ENCODE assay signal across 8 cellular contexts in the genomic region with DNA sequence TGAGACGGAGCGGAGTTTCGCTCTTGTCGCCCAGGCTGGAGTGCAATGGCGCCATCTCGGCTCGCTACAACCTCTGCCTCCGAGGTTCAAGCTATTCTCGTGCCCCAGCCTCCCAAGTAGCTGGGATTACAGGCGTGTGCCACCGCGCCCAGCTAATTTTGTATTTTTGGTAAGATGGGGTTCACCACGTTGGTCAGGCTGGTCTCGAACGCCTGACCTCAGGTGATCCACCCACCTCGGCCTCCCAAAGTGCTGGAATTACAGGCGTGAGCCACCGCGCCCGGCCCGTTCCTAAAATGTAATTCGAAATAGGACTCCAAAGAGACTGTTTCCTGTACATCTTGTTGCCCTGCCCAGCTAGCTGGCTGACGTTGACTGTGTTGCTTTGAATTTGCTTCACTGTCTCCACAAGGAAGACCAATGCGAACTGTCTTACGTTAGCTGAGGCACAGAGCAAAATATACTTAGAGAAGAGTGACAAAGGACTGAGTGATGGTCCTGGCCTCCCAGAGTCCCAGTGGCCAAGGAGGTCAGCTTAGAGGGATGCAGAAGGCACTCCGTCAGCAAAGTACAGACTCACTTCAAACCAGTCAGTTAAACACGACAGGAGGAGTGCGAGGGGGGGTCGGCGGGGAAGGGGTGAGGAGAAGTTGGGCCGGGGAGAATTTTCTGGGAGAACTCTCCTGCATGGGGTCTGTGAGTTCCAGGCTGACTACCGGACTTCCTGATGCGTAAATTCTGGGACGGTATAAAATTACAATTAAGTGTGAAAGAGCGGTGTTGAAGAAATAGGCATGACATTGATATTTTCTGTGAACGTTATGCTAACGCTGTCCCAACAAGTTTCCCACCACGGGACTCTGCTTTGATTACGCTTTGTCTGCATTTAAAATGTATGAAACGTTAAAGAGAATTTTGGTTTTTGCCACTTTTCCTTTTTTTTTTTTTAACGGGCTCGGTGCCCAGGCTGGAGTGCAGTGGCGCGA. TPM values are rescaled to one million over a fixed set of nuclear protein-coding genes. Genes with fewer than 3 reads are reported as not detected.
DNase-seq lines count a peak whose midpoint lies in the region; ATAC-seq lines count a peak whose summit lies in the region.

No MANE protein-coding gene starts in this region.

- H3K79me2 ChIP-seq in ACC112 (ENCODE audit: control insufficient read depth, insufficient read depth, low read length, unreplicated experiment) = no peaks in the 10 kb centered on the region

- H3K36me3 ChIP-seq in ACC112 (ENCODE audit: insufficient read depth, low read length) (no peaks in the 10 kb centered on the region), mesodermal cell (ENCODE audit: control insufficient read depth, insufficient read depth, low read length) (no peaks in the 10 kb centered on the region)

- H3K4me1 ChIP-seq in ACC112 (ENCODE audit: control insufficient read depth, insufficient read depth, low read length, unreplicated experiment) (no peaks in the 10 kb centered on the region), mesodermal cell (ENCODE audit: control insufficient read depth, insufficient read depth, low read length, poor library complexity, severe bottlenecking) (no peaks in the 10 kb centered on the region)

- H3K4me1 Mint-ChIP-seq in activated naive CD8-positive, alpha-beta T cell treated with anti-CD3 and anti-CD28 coated beads, Interleukin-2, amount 50 U/mL, for 24 hours = peaks cover 46% of the 10 kb centered on the region

- 66 to 67% methylated on average over 34 to 39 of the region's 44 CpGs for WGBS in mesodermal cell (ENCODE audit: insufficient coverage in 2 of 2), 2 experiments

- H3K4me3 Mint-ChIP-seq in activated naive CD8-positive, alpha-beta T cell treated with anti-CD3 and anti-CD28 coated beads, Interleukin-2, amount 50 U/mL, for 24 hours = peak overlapping the region; percentile 88

- ATAC-seq in activated naive CD8-positive, alpha-beta T cell treated with anti-CD3 and anti-CD28 coated beads, Interleukin-2, amount 50 U/mL, for 24 hours = no peak
- no peak for ATAC-seq in HG03439 (IDR thresholded peaks at IDR 0.05; ENCODE audit: unreplicated experiment)

- peak overlapping the region; percentile 94 for H2AFZ ChIP-seq in ACC112 (ENCODE audit: low read length, unreplicated experiment)

- DNase-seq in HT-29 (ENCODE audit: low spot score) (peak; percentile 31), NCI-H1930 (lab: John Stamatoyannopoulos, UW) (no peak), NCI-H1436 (lab: John Stamatoyannopoulos, UW) (no peak)
- peak; percentile 39 for DNase-seq in activated naive CD8-positive, alpha-beta T cell treated with anti-CD3 and anti-CD28 coated beads, Interleukin-2, amount 50 U/mL, for 24 hours
- no peak for DNase-seq in stimulated activated CD4-positive, alpha-beta T cell treated with anti-CD3 and anti-CD28 coated beads, Interleukin-4, amount 100 ng/mL, for 4 hours

- H3K27me3 ChIP-seq in ACC112 (ENCODE audit: insufficient read depth, low read length) = no peaks in the 10 kb centered on the region

- no peaks in the 10 kb centered on the region for H3K9me3 ChIP-seq in mesodermal cell (ENCODE audit: control insufficient read depth, low read length)

- peaks cover 5% of the 10 kb centered on the region for H3K27me3 Mint-ChIP-seq in activated naive CD8-positive, alpha-beta T cell treated with anti-CD3 and anti-CD28 coated beads, Interleukin-2, amount 50 U/mL, for 24 hours

- H3K4me3 ChIP-seq in ACC112 (ENCODE audit: low read depth, low read length) = peak overlapping the region; percentile 68
- H3K4me3 ChIP-seq in mesodermal cell (ENCODE audit: extremely low read depth, insufficient read depth, low read length, poor library complexity, severe bottlenecking) = peak overlapping the region; percentile 44

- no peak overlapping the region for H3K27ac ChIP-seq in ACC112 (ENCODE audit: low read depth, low read length)
- H3K27ac ChIP-seq in mesodermal cell (ENCODE audit: low read depth, low read length, severe bottlenecking) = no peak overlapping the region

- no peaks in the 10 kb centered on the region for H3K9me3 Mint-ChIP-seq in activated naive CD8-positive, alpha-beta T cell treated with anti-CD3 and anti-CD28 coated beads, Interleukin-2, amount 50 U/mL, for 24 hours

- H3K27ac Mint-ChIP-seq in activated naive CD8-positive, alpha-beta T cell treated with anti-CD3 and anti-CD28 coated beads, Interleukin-2, amount 50 U/mL, for 24 hours = peak overlapping the region; percentile 75

- peaks cover 3% of the 10 kb centered on the region for H3K36me3 Mint-ChIP-seq in activated naive CD8-positive, alpha-beta T cell treated with anti-CD3 and anti-CD28 coated beads, Interleukin-2, amount 50 U/mL, for 24 hours (ENCODE audit: low read depth)

RNA-seq across cellular contexts. Expression of a gene that starts 6.8 kb away (rescaled TPM):
- 29.9 and 37.9 TPM in 2 replicates for total RNA-seq in HT-29 (2014; rRNA removed; shearing (Covaris generic))
- 16.0 TPM for polyA plus RNA-seq in mesodermal cell (2013, experiment 1 of 2)
- 16.1 TPM for polyA plus RNA-seq in mesodermal cell (2013, experiment 2 of 2)

RNA-seq across cellular contexts. Expression of a gene that starts 11.3 kb away (rescaled TPM):
- 2.9 and 5.5 TPM in 2 replicates for total RNA-seq in HT-29 (2014; rRNA removed; shearing (Covaris generic))
- 0.37 TPM for polyA plus RNA-seq in mesodermal cell (2013, experiment 1 of 2)
- polyA plus RNA-seq in mesodermal cell (2013, experiment 2 of 2) = not detected

RNA-seq across cellular contexts. Expression of a gene that starts 27.4 kb away (rescaled TPM):
- 4,450 and 4,738 TPM in 2 replicates for total RNA-seq in HT-29 (2014; rRNA removed; shearing (Covaris generic))
- polyA plus RNA-seq in mesodermal cell (2013, experiment 1 of 2) = 2,439 TPM
- polyA plus RNA-seq in mesodermal cell (2013, experiment 2 of 2) = 2,115 TPM

RNA-seq across cellular contexts. Expression of a gene that starts 44.7 kb away (rescaled TPM):
- 4.0 and 4.8 TPM in 2 replicates for total RNA-seq in HT-29 (2014; rRNA removed; shearing (Covaris generic))
- polyA plus RNA-seq in mesodermal cell (2013, experiment 1 of 2) = 3.9 TPM
- polyA plus RNA-seq in mesodermal cell (2013, experiment 2 of 2) = 3.8 TPM

Comparison
In these comparisons a context has a peak if more than half of its experiments do, and no peak if none do; other contexts are left out.
1. DNase-seq: peak in HT-29 (single experiment) and activated naive CD8-positive, alpha-beta T cell treated with anti-CD3 and anti-CD28 coated beads, Interleukin-2, amount 50 U/mL, for 24 hours (single experiment); none in stimulated activated CD4-positive, alpha-beta T cell treated with anti-CD3 and anti-CD28 coated beads, Interleukin-4, amount 100 ng/mL, for 4 hours (0 of 2), NCI-H1930 (0 of 2) and NCI-H1436 (single experiment).